In the genomic region with DNA sequence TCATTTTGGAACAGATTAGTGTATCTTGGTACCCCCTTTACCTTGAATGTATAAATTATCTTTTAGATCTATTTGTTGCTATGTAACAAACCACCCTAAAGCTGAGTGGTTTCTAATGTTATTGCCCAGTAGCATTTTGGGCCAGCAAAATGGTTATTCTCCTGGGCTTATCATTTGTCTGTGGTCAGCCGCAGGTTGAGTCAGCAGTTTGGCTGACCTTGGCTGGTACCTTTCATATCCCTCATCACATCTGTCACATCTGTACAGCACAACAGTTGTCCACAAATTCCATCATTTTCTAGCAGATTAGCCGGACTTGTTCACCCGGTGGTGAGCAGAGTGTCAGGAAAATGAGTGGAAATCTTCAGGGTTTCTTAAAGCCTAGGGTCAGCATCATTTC, we compare ENCODE assay signal across 21 cellular contexts.
"Had no signal": no experiment of that assay in that cellular context is flagged by ENCODE, and none has a peak within 500 bp of the region (broad histone marks: within the 10 kb centered on the region; RNA-seq: fewer than 3 reads in every experiment).

No MANE protein-coding gene starts in this region.

- H3K4me3 ChIP-seq: adrenal gland, body of pancreas, Peyer's patch had no signal

- H3K27me3 ChIP-seq: adrenal gland, body of pancreas, Peyer's patch had no signal

- H3K27me3 Mint-ChIP-seq: activated naive CD8-positive, alpha-beta T cell treated with anti-CD3 and anti-CD28 coated beads, Interleukin-2, amount 10 ng/mL, durations not matched to agents 7 days and 5 days had no signal

- H3K4me1 Mint-ChIP-seq: activated naive CD8-positive, alpha-beta T cell treated with anti-CD3 and anti-CD28 coated beads, Interleukin-2, amount 10 ng/mL, durations not matched to agents 7 days and 5 days had no signal

- DNase-seq: activated CD4-positive, alpha-beta T cell treated with anti-CD3 and anti-CD28 coated beads for 4 hours; activated CD4-positive, alpha-beta T cell treated with anti-CD3 and anti-CD28 coated beads, Interleukin-2, amount 50 U/mL, for 4 hours; activated CD8-positive, alpha-beta memory T cell treated with anti-CD3 and anti-CD28 coated beads, Interleukin-2, amount 50 U/mL, for 48 hours; activated CD8-positive, alpha-beta T cell treated with anti-CD3 and anti-CD28 coated beads, Interleukin-2, amount 10 ng/mL, durations not matched to agents 7 days and 5 days; activated naive CD4-positive, alpha-beta T cell treated with anti-CD3 and anti-CD28 coated beads, Interleukin-2, amount 50 U/mL, for 16 hours; activated naive CD8-positive, alpha-beta T cell treated with anti-CD3 and anti-CD28 coated beads, Interleukin-2, amount 10 ng/mL, durations not matched to agents 7 days and 5 days; activated T-cell treated with anti-CD3 and anti-CD28 coated beads, Interleukin-2, amount 50 U/mL, for 1 hour; adrenal gland; aorta; body of pancreas; central memory CD4-positive, alpha-beta T cell; NCI-H146; NCI-H187 treated with DMSO at 0.1 percent for 48 hours; NCI-H2081 treated with DMSO at 0.1 percent for 48 hours; NCI-H774; Peyer's patch; SHP77; T-helper 2 cell; T1000 had no signal

- H3K36me3 ChIP-seq: adrenal gland, Peyer's patch had no signal

- H3K9ac ChIP-seq: KMS-11 had no signal

- H3K4me1 ChIP-seq: adrenal gland, Peyer's patch had no signal

- H3K27ac ChIP-seq: adrenal gland, body of pancreas, KMS-11, Peyer's patch had no signal

- H3K9me3 ChIP-seq: adrenal gland, body of pancreas, Peyer's patch had no signal

- H3K4me3 Mint-ChIP-seq: activated CD8-positive, alpha-beta T cell treated with anti-CD3 and anti-CD28 coated beads, Interleukin-2, amount 10 ng/mL, durations not matched to agents 7 days and 5 days; activated naive CD8-positive, alpha-beta T cell treated with anti-CD3 and anti-CD28 coated beads, Interleukin-2, amount 10 ng/mL, durations not matched to agents 7 days and 5 days had no signal

- H3K27ac Mint-ChIP-seq: activated CD8-positive, alpha-beta T cell treated with anti-CD3 and anti-CD28 coated beads, Interleukin-2, amount 10 ng/mL, durations not matched to agents 7 days and 5 days; activated naive CD8-positive, alpha-beta T cell treated with anti-CD3 and anti-CD28 coated beads, Interleukin-2, amount 10 ng/mL, durations not matched to agents 7 days and 5 days had no signal

- ATAC-seq: activated CD4-positive, CD25-positive, alpha-beta regulatory T cell treated with anti-CD3 and anti-CD28 coated beads, Interleukin-2, amount 50 U/mL, for 24 hours; activated CD8-positive, alpha-beta T cell treated with anti-CD3 and anti-CD28 coated beads, Interleukin-2, amount 10 ng/mL, durations not matched to agents 7 days and 5 days; body of pancreas had no signal

- H3K4me2 ChIP-seq: KMS-11 had no signal

- H3K36me3 Mint-ChIP-seq: activated naive CD8-positive, alpha-beta T cell treated with anti-CD3 and anti-CD28 coated beads, Interleukin-2, amount 10 ng/mL, durations not matched to agents 7 days and 5 days had no signal
